ENCODE assay signal across 23 cellular contexts in the genomic region with DNA sequence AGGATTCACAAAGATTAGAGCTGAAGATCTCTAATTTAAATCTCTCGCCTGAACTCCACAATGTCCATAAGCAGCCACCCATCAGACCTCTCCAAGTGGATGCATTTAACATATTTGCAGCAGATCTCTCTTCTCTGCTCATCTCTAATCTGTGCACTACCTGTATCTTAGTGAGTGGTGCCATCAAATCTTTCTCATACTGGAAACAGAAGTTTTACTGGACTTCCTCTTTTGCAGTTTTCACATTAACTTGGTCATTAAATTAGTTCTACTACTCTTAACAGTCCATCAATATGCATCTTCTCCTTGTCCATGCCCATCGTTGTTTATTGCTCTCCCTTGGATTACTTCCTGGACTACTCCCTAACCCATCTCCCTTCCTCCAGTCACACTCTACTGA.
"Had no signal": no experiment of that assay in that cellular context is flagged by ENCODE, and none has a peak within 500 bp of the region (broad histone marks: within the 10 kb centered on the region; RNA-seq: fewer than 3 reads in every experiment).

No MANE protein-coding gene starts in this region.

- H3K9me3 Mint-ChIP-seq: activated CD8-positive, alpha-beta T cell treated with anti-CD3 and anti-CD28 coated beads for 36 hours; activated naive CD8-positive, alpha-beta T cell treated with anti-CD3 and anti-CD28 coated beads for 36 hours; central memory CD8-positive, alpha-beta T cell had no signal

- H3K27ac ChIP-seq: breast epithelium, colonic mucosa, esophagus muscularis mucosa, gastrocnemius medialis, parathyroid adenoma, thyroid gland, upper lobe of right lung had no signal

- H3K27me3 ChIP-seq: breast epithelium, colonic mucosa, esophagus muscularis mucosa, gastrocnemius medialis, thyroid gland, upper lobe of right lung had no signal

- H3K9ac ChIP-seq: parathyroid adenoma had no signal

- DNase-seq: activated CD4-positive, alpha-beta T cell treated with anti-CD3 and anti-CD28 coated beads for 48 hours; activated CD4-positive, CD25-positive, alpha-beta regulatory T cell; activated CD8-positive, alpha-beta memory T cell treated with anti-CD3 and anti-CD28 coated beads, Interleukin-2, amount 10 ng/mL, durations not matched to agents 7 days and 5 days; activated CD8-positive, alpha-beta T cell treated with anti-CD3 and anti-CD28 coated beads for 36 hours; activated naive CD4-positive, alpha-beta T cell; activated naive CD8-positive, alpha-beta T cell treated with anti-CD3 and anti-CD28 coated beads for 36 hours; activated T-cell treated with anti-CD3 and anti-CD28 coated beads for 4 hours; colonic mucosa; gastrocnemius medialis; hippocampal formation; mesenchymal stem cell; nucleus accumbens; right cardiac atrium; stimulated activated CD4-positive, alpha-beta T cell treated with anti-CD3 and anti-CD28 coated beads, Interleukin-4, amount 100 ng/mL, for 24 hours; stimulated activated naive CD8-positive, alpha-beta T cell treated with anti-CD3 and anti-CD28 coated beads, Interleukin-15, Interleukin-2, amounts not matched to agents 100 U/mL and 50 U/mL, for 24 hours; T-helper 1 cell; T-helper 9 cell; thyroid gland; upper lobe of right lung had no signal

- H3K9me3 ChIP-seq: breast epithelium, colonic mucosa, esophagus muscularis mucosa, gastrocnemius medialis, thyroid gland, upper lobe of right lung had no signal

- H3K27me3 Mint-ChIP-seq: activated CD8-positive, alpha-beta memory T cell treated with anti-CD3 and anti-CD28 coated beads, Interleukin-2, amount 10 ng/mL, durations not matched to agents 7 days and 5 days; activated CD8-positive, alpha-beta T cell treated with anti-CD3 and anti-CD28 coated beads for 36 hours; activated naive CD8-positive, alpha-beta T cell treated with anti-CD3 and anti-CD28 coated beads for 36 hours; central memory CD8-positive, alpha-beta T cell had no signal

- ATAC-seq: activated CD8-positive, alpha-beta memory T cell treated with anti-CD3 and anti-CD28 coated beads, Interleukin-2, amount 10 ng/mL, durations not matched to agents 7 days and 5 days; activated CD8-positive, alpha-beta T cell treated with anti-CD3 and anti-CD28 coated beads for 36 hours; gastrocnemius medialis; right cardiac atrium; stimulated activated naive CD8-positive, alpha-beta T cell treated with anti-CD3 and anti-CD28 coated beads, Interleukin-15, Interleukin-2, amounts not matched to agents 100 U/mL and 50 U/mL, for 24 hours; upper lobe of right lung had no signal

- H2AFZ ChIP-seq: parathyroid adenoma had no signal

- H3K4me3 Mint-ChIP-seq: activated CD8-positive, alpha-beta memory T cell treated with anti-CD3 and anti-CD28 coated beads, Interleukin-2, amount 10 ng/mL, durations not matched to agents 7 days and 5 days; activated CD8-positive, alpha-beta T cell treated with anti-CD3 and anti-CD28 coated beads for 36 hours; activated naive CD8-positive, alpha-beta T cell treated with anti-CD3 and anti-CD28 coated beads for 36 hours; central memory CD8-positive, alpha-beta T cell had no signal

- H3K27ac Mint-ChIP-seq: activated CD8-positive, alpha-beta memory T cell treated with anti-CD3 and anti-CD28 coated beads, Interleukin-2, amount 10 ng/mL, durations not matched to agents 7 days and 5 days; activated CD8-positive, alpha-beta T cell treated with anti-CD3 and anti-CD28 coated beads for 36 hours; activated naive CD8-positive, alpha-beta T cell treated with anti-CD3 and anti-CD28 coated beads for 36 hours had no signal

- H3K36me3 ChIP-seq: breast epithelium, colonic mucosa, esophagus muscularis mucosa, gastrocnemius medialis, thyroid gland, upper lobe of right lung had no signal

- H3K4me1 ChIP-seq: breast epithelium, colonic mucosa, gastrocnemius medialis, parathyroid adenoma, thyroid gland, upper lobe of right lung had no signal

- H3K79me2 ChIP-seq: parathyroid adenoma had no signal

- H3K4me3 ChIP-seq: breast epithelium, colonic mucosa, esophagus muscularis mucosa, gastrocnemius medialis, thyroid gland, upper lobe of right lung had no signal
